14 cellular contexts compared by ENCODE assay signal in the genomic region with DNA sequence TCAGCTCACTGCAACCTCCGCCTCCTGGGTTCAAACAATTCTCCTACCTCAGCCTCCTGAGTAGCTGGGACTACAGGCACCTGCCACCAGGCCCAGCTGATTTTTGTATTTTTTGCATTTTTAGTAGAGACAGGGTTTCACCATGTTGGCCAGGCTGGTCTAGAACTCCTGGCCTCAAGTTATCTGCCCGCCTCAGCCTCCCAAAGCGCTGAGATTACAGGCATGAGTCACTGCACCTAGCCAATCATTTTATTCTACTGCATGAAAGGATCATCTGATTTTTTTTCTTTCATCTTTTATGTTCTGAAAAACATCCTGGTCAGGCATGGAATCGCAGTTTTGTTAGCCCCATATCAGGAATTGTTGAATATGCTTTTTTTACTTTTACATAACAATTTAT. TPM values are rescaled to one million over a fixed set of nuclear protein-coding genes. Genes with fewer than 3 reads are reported as not detected.
"Had no signal": no experiment of that assay in that cellular context is flagged by ENCODE, and none has a peak within 500 bp of the region (broad histone marks: within the 10 kb centered on the region; RNA-seq: fewer than 3 reads in every experiment).

No MANE protein-coding gene starts in this region.

RNA-seq across cellular contexts. Expression of gene SPRR2F, which starts 15.4 kb away (rescaled TPM):
- total RNA-seq: stomach, subcutaneous adipose tissue, temporal lobe, thoracic aorta, thyroid gland, tibial nerve, transverse colon, upper lobe of left lung, upper lobe of right lung, ureter, urinary bladder had no signal
- polyA plus RNA-seq: urinary bladder had no signal

RNA-seq across cellular contexts. Expression of gene SPRR2G, which starts 22.0 kb away (rescaled TPM):
- total RNA-seq: stomach, subcutaneous adipose tissue, temporal lobe, testis, thoracic aorta, thyroid gland, tibial nerve, transverse colon, upper lobe of left lung, upper lobe of right lung, ureter, urinary bladder, uterus, vagina had no signal
- polyA plus RNA-seq: urinary bladder had no signal

RNA-seq across cellular contexts. Expression of gene SPRR2E, which starts 34.4 kb away (rescaled TPM):
- total RNA-seq: subcutaneous adipose tissue, temporal lobe, testis, thoracic aorta, thyroid gland, tibial nerve, transverse colon, upper lobe of left lung, upper lobe of right lung, ureter, urinary bladder, uterus had no signal
- polyA plus RNA-seq: urinary bladder had no signal

RNA-seq across cellular contexts. Expression of gene SPRR2B, which starts 57.3 kb away (rescaled TPM):
- total RNA-seq: stomach, subcutaneous adipose tissue, temporal lobe, thoracic aorta, thyroid gland, tibial nerve, transverse colon, upper lobe of left lung, upper lobe of right lung, ureter, urinary bladder, uterus, vagina had no signal
- polyA plus RNA-seq: urinary bladder had no signal
